ENCODE assay signal across 12 cellular contexts in the genomic region with DNA sequence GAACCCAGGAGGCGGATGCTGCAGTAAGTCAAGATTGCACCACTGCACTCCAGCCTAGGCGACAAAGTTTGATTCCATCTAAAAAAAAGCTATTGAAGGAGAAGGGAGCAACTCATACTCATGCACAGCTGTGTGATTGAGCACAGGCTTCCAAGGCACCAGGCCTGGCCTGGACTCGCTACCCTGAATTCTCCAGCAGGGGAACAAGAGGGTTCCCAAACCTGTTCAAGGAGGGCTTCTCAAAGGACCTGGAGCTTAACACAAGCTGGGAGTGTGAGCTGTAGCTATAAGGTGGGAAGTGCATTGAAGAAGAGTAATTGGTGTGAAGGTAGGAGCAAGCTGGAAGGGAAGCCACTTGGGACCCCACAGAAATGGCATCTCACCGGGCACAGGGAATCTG. TPM values are rescaled to one million over a fixed set of nuclear protein-coding genes. Genes with fewer than 3 reads are reported as not detected.
DNase-seq lines count a peak whose midpoint lies in the region; ATAC-seq and TF ChIP-seq lines count a peak whose summit lies in the region.
"Had no signal": no experiment of that assay in that cellular context is flagged by ENCODE, and none has a peak within 500 bp of the region (broad histone marks: within the 10 kb centered on the region; RNA-seq: fewer than 3 reads in every experiment).

No MANE protein-coding gene starts in this region.

- 100% methylated on average over 1 to 2 of the region's 4 CpGs for WGBS in gastroesophageal sphincter (ENCODE audit: low coverage in 1 of 2), 2 donors
- whole genome bisulfite sequencing in aorta, 2 donors = 98 to 99% methylated on average over 4 of the region's 4 CpGs

- POLR2A ChIA-PET in RWPE1 (lab: Yijun Ruan, JAX; ENCODE audit: low non-redundant PET) = interaction anchor here (1.2 kb wide), 1 partner anchor 15 kb away, joined by 4 read pairs; a partner anchor contains a TSS

- H3K9me3 ChIP-seq in DND-41 (ENCODE audit: insufficient read depth, low read length, severe bottlenecking) (no peaks in the 10 kb centered on the region), gastroesophageal sphincter (no peaks in the 10 kb centered on the region), aorta (ENCODE audit: control insufficient read depth, low read length) (no peaks in the 10 kb centered on the region)

- H4K20me1 ChIP-seq in DND-41 (ENCODE audit: insufficient read depth, low read length) = no peaks in the 10 kb centered on the region

- peaks cover 58% of the 10 kb centered on the region for H3K4me1 ChIP-seq in DND-41 (ENCODE audit: insufficient read depth, low read length)
- H3K4me1 ChIP-seq in gastroesophageal sphincter = peaks cover 26 to 89% (median 52%) of the 10 kb centered on the region in 3 donors
- H3K4me1 ChIP-seq in aorta (ENCODE audit: control insufficient read depth in 1 of 2, insufficient read depth in 2 of 2, low read length in 2 of 2) = peaks cover 3 to 4% of the 10 kb centered on the region in 2 donors

- TF ChIP-seq POLR2A in gastroesophageal sphincter (IDR thresholded peaks at IDR 0.05) = no peak

- H3K9ac ChIP-seq in DND-41 (ENCODE audit: low read depth, low read length) = no peak overlapping the region

- no peaks in the 10 kb centered on the region for H3K79me2 ChIP-seq in DND-41 (ENCODE audit: insufficient read depth, low read length)

- peak overlapping the region; percentile 27; the same call in 1 of the 2 replicates for H3K27ac ChIP-seq in DND-41 (ENCODE audit: low read length)
- H3K27ac ChIP-seq in RWPE1 = peak overlapping the region; percentile 100
- H3K27ac ChIP-seq in gastroesophageal sphincter = peak overlapping the region; percentile 16 to 94 (median 92)
- peak overlapping the region in 16 of 21 experiments; percentile 28 to 96 (median 90) for H3K27ac ChIP-seq in skin epidermis
- H3K27ac ChIP-seq in aorta (ENCODE audit: low read depth in 1 of 2, low read length in 2 of 2) = no peak overlapping the region

- H2AFZ ChIP-seq in DND-41 (ENCODE audit: low read depth, low read length) = no peak overlapping the region

- H3K36me3 ChIP-seq in DND-41 (ENCODE audit: insufficient read depth, low read length) = no peaks in the 10 kb centered on the region
- H3K36me3 ChIP-seq in gastroesophageal sphincter = no peaks in the 10 kb centered on the region
- H3K36me3 ChIP-seq in aorta (ENCODE audit: control insufficient read depth in 1 of 2, insufficient read depth in 2 of 2, low read length in 1 of 2) = no peaks in the 10 kb centered on the region

- H3K4me3 ChIP-seq in DND-41 (ENCODE audit: low read depth in 1 of 2, low read length in 2 of 2) (no peak overlapping the region), gastroesophageal sphincter (no peak overlapping the region), skin epidermis (no peak overlapping the region), aorta (ENCODE audit: low read length in 2 of 2) (no peak overlapping the region)

- intact Hi-C loops in aorta (cut with DNase I) = no loop called here

- TF ChIP-seq CTCF in DND-41 (IDR thresholded peaks at IDR 0.05; ENCODE audit: borderline replicate concordance, extremely low read depth, low read length, poor library complexity, severe bottlenecking) = no peak
- no peak for TF ChIP-seq CTCF in RWPE1 (conservative IDR thresholded peaks at IDR 0.05; ENCODE audit: low read depth)
- no peak for TF ChIP-seq CTCF in gastroesophageal sphincter (IDR thresholded peaks at IDR 0.05)

- H3K27me3 ChIP-seq in DND-41 (ENCODE audit: insufficient read depth, low read length, poor library complexity) (no peaks in the 10 kb centered on the region), gastroesophageal sphincter (no peaks in the 10 kb centered on the region), aorta (ENCODE audit: control insufficient read depth in 1 of 2, insufficient read depth in 2 of 2, low read length in 1 of 2) (no peaks in the 10 kb centered on the region)

- CTCF ChIA-PET in RWPE1 (lab: Yijun Ruan, JAX) = interaction anchor here (0.6 to 0.7 kb wide), 2 partner anchors 11 to 70 kb away, joined by 3 read pairs; no protein-coding TSS in a partner anchor

- no peak for TF ChIP-seq EP300 in gastroesophageal sphincter (IDR thresholded peaks at IDR 0.05)

- no peak for DNase-seq in DND-41
- DNase-seq in RWPE1 (ENCODE audit: low spot score) = no peak
- no peak for DNase-seq in aorta
- no peak for DNase-seq in stimulated activated CD4-positive, alpha-beta T cell treated with anti-CD3 and anti-CD28 coated beads, Interleukin-15, amount 100 ng/mL, for 24 hours
- DNase-seq: anterior cingulate cortex; left colon; NCI-H1092; stimulated activated CD8-positive, alpha-beta memory T cell treated with anti-CD3 and anti-CD28 coated beads, Interleukin-4, amount 100 ng/mL, for 48 hours had no signal

- H3K4me2 ChIP-seq in DND-41 (ENCODE audit: insufficient read depth, low read length) = no peak overlapping the region

- ATAC-seq in DND-41 (ENCODE audit: insufficient read depth, low read depth) = no peak
- ATAC-seq in gastroesophageal sphincter = no peak
- ATAC-seq in aorta (ENCODE audit: low FRiP score) = no peak
- no peak for ATAC-seq in HG03196 (IDR thresholded peaks at IDR 0.05; ENCODE audit: unreplicated experiment)
- ATAC-seq: left colon, sciatic nerve had no signal

RNA-seq across cellular contexts. Expression of a gene that starts 15.1 kb away (rescaled TPM):
- total RNA-seq in gastroesophageal sphincter (100 to 1,000 TPM; 129 to 189 (median 133) TPM), aorta (100 to 1,000 TPM; 104 to 126 TPM)
- polyA plus RNA-seq in aorta = 10 to 100 TPM; 55.9 to 96.5 TPM

RNA-seq across cellular contexts. Expression of a gene that starts 42.5 kb away (rescaled TPM):
- total RNA-seq in gastroesophageal sphincter = 10 to 100 TPM; 24.4 to 42.4 (median 35.2) TPM
- 10 to 100 TPM; 23.3 to 32.3 TPM for total RNA-seq in aorta
- 10 to 100 TPM; 19.7 to 22.3 TPM for polyA plus RNA-seq in aorta

RNA-seq across cellular contexts. Expression of a gene that starts 42.8 kb away (rescaled TPM):
- total RNA-seq in gastroesophageal sphincter (100 to 1,000 TPM; 133 to 196 (median 156) TPM), aorta (10 to 100 TPM; 70.7 to 75.7 TPM)
- 100 to 1,000 TPM; 165 to 281 TPM for polyA plus RNA-seq in aorta

Comparison
In these comparisons a context has a peak if more than half of its experiments do, and no peak if none do; other contexts are left out.
1. H3K27ac ChIP-seq: peak in DND-41 (single experiment), RWPE1 (single experiment), gastroesophageal sphincter (4 of 4) and skin epidermis (16 of 21); none in aorta (0 of 2).